29 cellular contexts compared by ENCODE assay signal in the genomic region with DNA sequence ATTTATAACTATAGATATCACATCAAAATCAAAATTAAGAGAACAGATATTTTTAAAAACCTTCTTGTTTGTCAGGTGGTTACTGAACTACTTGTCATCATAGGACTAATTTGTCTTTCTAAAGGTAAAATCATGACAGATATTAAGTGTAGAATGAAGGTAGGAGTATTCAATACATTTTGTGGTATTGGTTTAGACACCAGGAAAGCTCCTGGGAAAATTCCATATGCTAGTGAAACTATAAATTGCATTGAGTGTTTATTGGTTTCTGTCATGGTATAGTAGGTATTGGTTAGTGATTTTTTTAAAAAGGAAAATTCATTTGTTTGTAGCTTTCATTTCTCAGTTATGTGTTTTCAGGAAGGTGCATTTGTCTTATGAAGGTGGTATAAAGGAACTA.
"Had no signal": no experiment of that assay in that cellular context is flagged by ENCODE, and none has a peak within 500 bp of the region (broad histone marks: within the 10 kb centered on the region; RNA-seq: fewer than 3 reads in every experiment).

No MANE protein-coding gene starts in this region.

- H3K9me3 ChIP-seq: colonic mucosa, esophagus muscularis mucosa, esophagus squamous epithelium, gastrocnemius medialis, gastroesophageal sphincter, heart left ventricle had no signal

- H3K4me2 ChIP-seq: hepatocyte had no signal

- H3K27ac Mint-ChIP-seq: dendritic cell treated with granulocyte-macrophage colony-stimulating factor and Interleukin-4, amounts not matched to agents 40 ng/mL and 50 ng/mL, for 4 days; effector memory CD8-positive, alpha-beta T cell; endodermal cell had no signal

- H2AFZ ChIP-seq: hepatocyte had no signal

- H3K79me2 ChIP-seq: hepatocyte had no signal

- H3K4me3 ChIP-seq: colonic mucosa, coronary artery, dorsolateral prefrontal cortex, esophagus muscularis mucosa, esophagus squamous epithelium, gastrocnemius medialis, gastroesophageal sphincter, heart left ventricle, heart right ventricle, hepatocyte had no signal

- H3K4me3 Mint-ChIP-seq: dendritic cell treated with granulocyte-macrophage colony-stimulating factor and Interleukin-4, amounts not matched to agents 40 ng/mL and 50 ng/mL, for 4 days; effector memory CD8-positive, alpha-beta T cell; endodermal cell had no signal

- H3K9me3 Mint-ChIP-seq: dendritic cell treated with granulocyte-macrophage colony-stimulating factor and Interleukin-4, amounts not matched to agents 40 ng/mL and 50 ng/mL, for 4 days; endodermal cell had no signal

- H3K27me3 Mint-ChIP-seq: dendritic cell treated with granulocyte-macrophage colony-stimulating factor and Interleukin-4, amounts not matched to agents 40 ng/mL and 50 ng/mL, for 4 days; effector memory CD8-positive, alpha-beta T cell had no signal

- ATAC-seq: effector memory CD8-positive, alpha-beta T cell; esophagus mucosa; foreskin keratinocyte; gastrocnemius medialis; gastroesophageal sphincter; heart left ventricle; heart right ventricle had no signal

- DNase-seq: colonic mucosa; cortex of kidney; dermis blood vessel endothelial cell; dorsolateral prefrontal cortex; effector CD4-positive, alpha-beta T cell; effector CD8-positive, alpha-beta T cell; effector memory CD4-positive, alpha-beta T cell; effector memory CD8-positive, alpha-beta T cell; endodermal cell; erythroblast; esophagus squamous epithelium; foreskin fibroblast; foreskin keratinocyte; foreskin melanocyte; gastrocnemius medialis; glutamatergic neuron; head of caudate nucleus; heart left ventricle; heart right ventricle had no signal

- FAIRE-seq: endometrium, endothelial cell of umbilical vein, frontal cortex had no signal

- H3K36me3 ChIP-seq: colonic mucosa, esophagus muscularis mucosa, esophagus squamous epithelium, gastrocnemius medialis, gastroesophageal sphincter, heart left ventricle, heart right ventricle had no signal

- H3K27ac ChIP-seq: colonic mucosa, coronary artery, dorsolateral prefrontal cortex, epithelial cell of prostate, esophagus muscularis mucosa, esophagus squamous epithelium, foreskin keratinocyte, gastrocnemius medialis, gastroesophageal sphincter, heart left ventricle, heart right ventricle, hepatocyte had no signal

- H3K27me3 ChIP-seq: colonic mucosa, dorsolateral prefrontal cortex, esophagus muscularis mucosa, esophagus squamous epithelium, foreskin keratinocyte, gastrocnemius medialis, gastroesophageal sphincter, heart left ventricle, heart right ventricle, hepatocyte had no signal

- H3K4me1 ChIP-seq: colonic mucosa, esophagus squamous epithelium, gastrocnemius medialis, gastroesophageal sphincter, heart left ventricle, heart right ventricle had no signal
